Comparison of ENCODE assay signal across 26 cellular contexts in genomic region chr6:108658174-108658573, GRCh38.
DNase-seq lines count a peak whose midpoint lies in the region; ATAC-seq and TF ChIP-seq lines count a peak whose summit lies in the region.
"Had no signal": no experiment of that assay in that cellular context is flagged by ENCODE, and none has a peak within 500 bp of the region (broad histone marks: within the 10 kb centered on the region; RNA-seq: fewer than 3 reads in every experiment).

No MANE protein-coding gene starts in this region.

- ATAC-seq in Right ventricle myocardium superior (ENCODE audit: poor library complexity), result no peak
- ATAC-seq in psoas muscle, result no peak
- ATAC-seq in HG03025 (IDR thresholded peaks at IDR 0.05; ENCODE audit: low FRiP score, unreplicated experiment), result no peak
- no peak for ATAC-seq in HG03439 (IDR thresholded peaks at IDR 0.05; ENCODE audit: unreplicated experiment)
- ATAC-seq in HG03097 (IDR thresholded peaks at IDR 0.05; ENCODE audit: low FRiP score, unreplicated experiment), result no peak
- ATAC-seq: A549; activated T-cell treated with anti-CD3 and anti-CD28 coated beads, Interleukin-2, amount 50 U/mL, for 4 hours; left lung had no signal

- no peak for TF ChIP-seq CTCF in left ventricle myocardium inferior (IDR thresholded peaks at IDR 0.05; ENCODE audit: borderline replicate concordance)
- no peak for TF ChIP-seq CTCF in epithelial cell of esophagus (IDR thresholded peaks at IDR 0.05; ENCODE audit: insufficient read depth, low read depth, low read length, missing control alignments)
- TF ChIP-seq CTCF in psoas muscle (IDR thresholded peaks at IDR 0.05), result no peak
- TF ChIP-seq CTCF in uterus (IDR thresholded peaks at IDR 0.05), result no peak

- H3K27me3 ChIP-seq in left ventricle myocardium inferior (ENCODE audit: low read depth) (no peaks in the 10 kb centered on the region), psoas muscle (ENCODE audit: insufficient read depth in 3 of 3, low read length in 2 of 3) (no peaks in the 10 kb centered on the region), uterus (no peaks in the 10 kb centered on the region)
- H3K27me3 ChIP-seq: dorsolateral prefrontal cortex, left lung, ovary, right atrium auricular region, SJCRH30, testis had no signal

- TF ChIP-seq POLR2A in uterus (IDR thresholded peaks at IDR 0.05), result no peak

- DNase-seq in left ventricle myocardium inferior (no peak), Right ventricle myocardium superior (no peak), epithelial cell of esophagus (ENCODE audit: low read depth) (peak; percentile 55), psoas muscle (no peak), uterus (no peak)
- DNase-seq: activated CD4-positive, alpha-beta T cell treated with anti-CD3 and anti-CD28 coated beads, Interleukin-2, amount 10 ng/mL, durations not matched to agents 7 days and 5 days; activated gamma-delta T cell treated with Interleukin-2 at 50 U/mL for 16 hours; activated T-cell treated with anti-CD3 and anti-CD28 coated beads, Interleukin-2, amount 50 U/mL, for 4 hours; AML-193; DMS79 treated with DMSO at 0.1 percent for 48 hours; dorsolateral prefrontal cortex; H9; left lung; naive B cell; NCI-H146; NCI-H2171 treated with DMSO at 0.1 percent for 48 hours; NCI-H526; ovary; SJCRH30; stimulated activated naive CD4-positive, alpha-beta T cell; testis had no signal

- 72 to 80% (median 76%) methylated on average over 2 of the region's 2 CpGs for WGBS in psoas muscle, 3 donors

- no peaks in the 10 kb centered on the region for H3K9me3 ChIP-seq in left ventricle myocardium inferior (replicated peaks)
- H3K9me3 ChIP-seq in psoas muscle, result no peaks in the 10 kb centered on the region
- no peaks in the 10 kb centered on the region for H3K9me3 ChIP-seq in uterus
- H3K9me3 ChIP-seq: A549, left lung, ovary, right atrium auricular region, SJCRH30, testis had no signal

- H3K36me3 ChIP-seq in left ventricle myocardium inferior (no peaks in the 10 kb centered on the region), psoas muscle (ENCODE audit: insufficient read depth in 1 of 2, low read depth in 1 of 2) (no peaks in the 10 kb centered on the region), uterus (no peaks in the 10 kb centered on the region)
- H3K36me3 ChIP-seq: ovary, right atrium auricular region had no signal

- H3K27ac ChIP-seq in left ventricle myocardium inferior (replicated peaks) (peak overlapping the region; percentile 94), psoas muscle (peak overlapping the region; percentile 84), uterus (peak overlapping the region; percentile 79)
- H3K27ac ChIP-seq: A549, left lung, ovary, testis had no signal

- H3K4me3 ChIP-seq in left ventricle myocardium inferior, result no peak overlapping the region
- H3K4me3 ChIP-seq in epithelial cell of esophagus (ENCODE audit: low read length), result no peak overlapping the region
- H3K4me3 ChIP-seq in psoas muscle, result peak overlapping the region; percentile 66
- no peak overlapping the region for H3K4me3 ChIP-seq in uterus
- H3K4me3 ChIP-seq: A549, dorsolateral prefrontal cortex, left lung, ovary, right atrium auricular region, SJCRH30, testis had no signal

- intact Hi-C loops in left ventricle myocardium inferior (cut with micrococcal nuclease), result loop anchor here (10.0 kb wide), 1 partner anchor 93 kb away; the partner anchor contains the start of gene FOXO3
- intact Hi-C loops in Right ventricle myocardium superior (cut with DNase I), result no loop called here
- intact Hi-C loops in psoas muscle (cut with DNase I), result loop anchor here (5.0 kb wide), 2 partner anchors 36 to 96 kb away; partner anchors contain the start of gene FOXO3 (in 1 of the 2)
- intact Hi-C loops in uterus (cut with DNase I; ENCODE audit: low total_unique reads), result no loop called here

- H3K4me1 ChIP-seq in left ventricle myocardium inferior (peaks cover 97% of the 10 kb centered on the region), psoas muscle (peaks cover 90% of the 10 kb centered on the region), uterus (peaks cover 36 to 37% of the 10 kb centered on the region in 2 donors)
- H3K4me1 ChIP-seq: A549 had no signal

Comparison
In these comparisons a context has a peak if more than half of its experiments do, and no peak if none do; other contexts are left out.
1. intact Hi-C loops: an anchor here in left ventricle myocardium inferior (10.0 kb wide) and psoas muscle (5.0 kb wide); none called in Right ventricle myocardium superior and uterus.